In the genomic region with DNA sequence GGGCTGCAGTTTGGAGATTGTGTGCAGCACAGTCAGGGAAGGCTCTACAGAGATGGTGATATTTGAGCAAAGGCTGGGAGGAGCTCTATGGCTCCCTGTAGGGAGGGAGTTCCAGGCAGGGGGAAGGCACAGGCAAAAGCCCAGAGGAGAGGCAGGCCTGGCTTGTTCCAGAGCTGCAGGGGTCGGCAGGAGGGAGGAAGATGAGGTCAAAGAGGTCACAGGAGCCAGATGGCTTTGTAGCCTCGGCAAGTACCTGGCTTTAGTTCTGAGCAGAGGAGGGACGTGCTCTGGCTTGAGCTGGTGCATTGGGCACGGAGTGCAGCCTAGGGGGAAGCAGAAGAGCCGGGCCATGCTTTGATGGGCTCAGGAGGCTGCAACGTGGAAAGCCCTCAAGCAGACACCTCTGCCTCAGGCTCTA, we compare ENCODE assay signal across 23 cellular contexts.
DNase-seq lines count a peak whose midpoint lies in the region; ATAC-seq, FAIRE-seq and TF ChIP-seq lines count a peak whose summit lies in the region.
"Had no signal": no experiment of that assay in that cellular context is flagged by ENCODE, and none has a peak within 500 bp of the region (broad histone marks: within the 10 kb centered on the region; RNA-seq: fewer than 3 reads in every experiment).

No MANE protein-coding gene starts in this region.

- H2AFZ ChIP-seq in SK-N-SH (ENCODE audit: low read depth) = no peak overlapping the region
- no peak overlapping the region for H2AFZ ChIP-seq in H1 (ENCODE audit: low read length)

- H3K9ac ChIP-seq in SK-N-SH (no peak overlapping the region), H1 (replicated peaks in 1 of 4; ENCODE audit: extremely low read depth in 1 of 4, low read depth in 3 of 4, low read length in 3 of 4) (no peak overlapping the region)

- TF ChIP-seq RAD21 in SK-N-SH (IDR thresholded peaks at IDR 0.05; ENCODE audit: low read length) (no peak), H1 (IDR thresholded peaks at IDR 0.05 in 1 of 2, conservative IDR thresholded peaks at IDR 0.05 in 1 of 2; ENCODE audit: low read depth in 2 of 2, low read length in 2 of 2) (0 out of 4 replicates have a peak, but pooled peaks have one; percentile 14 to 22)

- H2BK20ac ChIP-seq in H1 (ENCODE audit: low read length) = peak overlapping the region; percentile 83

- peaks cover 30% of the 10 kb centered on the region for H3K4me1 Mint-ChIP-seq in neural crest cell

- no peaks in the 10 kb centered on the region for H3K27me3 Mint-ChIP-seq in neural crest cell (ENCODE audit: low read depth)
- H3K27me3 Mint-ChIP-seq: activated B cell treated with CpG ODN at 0.5 μM for 24 hours had no signal

- H3K18ac ChIP-seq in H1 (ENCODE audit: extremely low read depth, low read length) = no peak overlapping the region

- no peaks in the 10 kb centered on the region for H3K27me3 ChIP-seq in SK-N-SH (ENCODE audit: insufficient read depth)
- H3K27me3 ChIP-seq in H1 (replicated peaks in 1 of 4; ENCODE audit: control insufficient read depth in 3 of 4, extremely low read depth in 1 of 4, insufficient read depth in 3 of 4, low read length in 3 of 4) = 0 out of 7 replicates have a peak, but pooled peaks cover 0 to 2% (median 0%) of the 10 kb centered on the region in 4 experiments
- no peaks in the 10 kb centered on the region for H3K27me3 ChIP-seq in adrenal gland
- no peaks in the 10 kb centered on the region for H3K27me3 ChIP-seq in BE2C
- H3K27me3 ChIP-seq: ascending aorta, gastrocnemius medialis had no signal

- no peak overlapping the region for H3K4ac ChIP-seq in H1 (replicated peaks; ENCODE audit: insufficient read length, low read depth, low read length)

- H3K79me2 ChIP-seq in SK-N-SH (ENCODE audit: insufficient read depth) (no peaks in the 10 kb centered on the region), H1 (ENCODE audit: control insufficient read depth in 1 of 2, insufficient read depth in 2 of 2, low read length in 2 of 2) (no peaks in the 10 kb centered on the region)

- H3K27ac Mint-ChIP-seq in neural crest cell (ENCODE audit: unreplicated experiment) = no peak overlapping the region
- H3K27ac Mint-ChIP-seq: activated B cell treated with CpG ODN at 0.5 μM for 24 hours, mesothelial cell of epicardium had no signal

- no peaks in the 10 kb centered on the region for H3K9me3 ChIP-seq in SK-N-SH
- no peaks in the 10 kb centered on the region for H3K9me3 ChIP-seq in H1 (ENCODE audit: insufficient read depth in 2 of 2, low read depth in 1 of 2, low read length in 1 of 2)
- H3K9me3 ChIP-seq in adrenal gland (replicated peaks in 1 of 3) = no peaks in the 10 kb centered on the region
- no peaks in the 10 kb centered on the region for H3K9me3 ChIP-seq in BE2C
- H3K9me3 ChIP-seq: ascending aorta, gastrocnemius medialis, HAP-1 had no signal

- H3K36me3 ChIP-seq in SK-N-SH (replicated peaks in 1 of 2; ENCODE audit: control insufficient read depth in 1 of 2, insufficient read depth in 2 of 2, low read length in 1 of 2) (no peaks in the 10 kb centered on the region), H1 (ENCODE audit: control insufficient read depth in 2 of 4, insufficient read depth in 4 of 4, low read length in 3 of 4) (no peaks in the 10 kb centered on the region), adrenal gland (replicated peaks in 1 of 2) (no peaks in the 10 kb centered on the region), BE2C (no peaks in the 10 kb centered on the region)
- H3K36me3 ChIP-seq: ascending aorta, gastrocnemius medialis, HAP-1 had no signal

- H3K27ac ChIP-seq in SK-N-SH (ENCODE audit: low read depth in 2 of 2, low read length in 1 of 2) (no peak overlapping the region), H1 (ENCODE audit: low read depth, low read length) (0 out of 2 replicates have a peak overlapping the region, but pooled peaks have one; percentile 36), adrenal gland (no peak overlapping the region)
- H3K27ac ChIP-seq: ascending aorta, coronary artery had no signal

- POLR2A ChIA-PET in SK-N-SH (lab: Yijun Ruan, JAX) = no interaction called here
- POLR2A ChIA-PET in H1 (lab: Charles Lee; ENCODE audit: partially characterized antibody) = interaction anchor here (1.0 to 1.2 kb wide), 2 partner anchors 9 to 210 kb away, joined by 3 to 4 read pairs; a partner anchor contains a TSS

- H3K23ac ChIP-seq in H1 (ENCODE audit: insufficient read length) = no peak overlapping the region

- H2BK12ac ChIP-seq in H1 (ENCODE audit: low read depth, low read length) = peak overlapping the region; percentile 62; the same call in 1 of the 2 replicates

- no peak overlapping the region for H4K5ac ChIP-seq in H1 (ENCODE audit: insufficient read length, low read depth, low read length)

- no peak overlapping the region for H3K14ac ChIP-seq in H1 (ENCODE audit: insufficient read length)

- H3K4me2 ChIP-seq in SK-N-SH (no peak overlapping the region), H1 (ENCODE audit: insufficient read depth in 1 of 2, low read depth in 2 of 2, low read length in 2 of 2) (peak overlapping the region; percentile 4 to 32; a peak in 2 of 4 replicates)

- H3K56ac ChIP-seq in H1 (replicated peaks; ENCODE audit: insufficient read length, low read depth, low read length) = no peak overlapping the region

- no peaks in the 10 kb centered on the region for H3K9me3 Mint-ChIP-seq in neural crest cell
- H3K9me3 Mint-ChIP-seq: activated B cell treated with CpG ODN at 0.5 μM for 24 hours, mesothelial cell of epicardium had no signal

- CTCF ChIA-PET in SK-N-SH (lab: Yijun Ruan, JAX) (interaction anchor here (0.9 to 1.0 kb wide), 2 partner anchors 9 to 54 kb away, joined by 3 read pairs; no protein-coding TSS in a partner anchor), H1 (lab: Charles Lee; ENCODE audit: partially characterized antibody) (interaction anchor here (1.1 to 1.3 kb wide), 4 partner anchors 9 to 61 kb away, joined by 3 read pairs; no protein-coding TSS in a partner anchor)

- TF ChIP-seq EP300 in SK-N-SH (IDR thresholded peaks at IDR 0.05; ENCODE audit: borderline replicate concordance in 1 of 2, low read depth in 1 of 2, low read length in 1 of 2) (no peak), H1 (IDR thresholded peaks at IDR 0.05; ENCODE audit: borderline replicate concordance in 1 of 2, low read depth in 2 of 2, low read length in 2 of 2) (peak in 1 of 2 experiments; percentile 49; a peak in 1 of 3 replicates)

- no peak overlapping the region for H2AK5ac ChIP-seq in H1 (ENCODE audit: low read depth, low read length)

- H2BK5ac ChIP-seq in H1 (ENCODE audit: low read depth, low read length) = peak overlapping the region; percentile 54; the same call in 1 of the 2 replicates

- TF ChIP-seq CTCF in SK-N-SH (IDR thresholded peaks at IDR 0.05) (no peak), H1 (IDR thresholded peaks at IDR 0.05; ENCODE audit: control extremely low read depth in 1 of 3, insufficient read depth in 1 of 3, low read depth in 1 of 3, low read length in 3 of 3) (no peak), neural crest cell (conservative IDR thresholded peaks at IDR 0.05) (no peak), adrenal gland (IDR thresholded peaks at IDR 0.05) (no peak), BE2C (IDR thresholded peaks at IDR 0.05; ENCODE audit: low read depth, low read length) (no peak)

- peak overlapping the region; percentile 7 for H3K4me3 Mint-ChIP-seq in neural crest cell
- H3K4me3 Mint-ChIP-seq: activated B cell treated with CpG ODN at 0.5 μM for 24 hours, mesothelial cell of epicardium had no signal

- no peaks in the 10 kb centered on the region for H3K23me2 ChIP-seq in H1 (ENCODE audit: low read depth, low read length)

- DNase-seq in SK-N-SH (peak; percentile 52), NCI-H146 treated with DMSO at 0.1 percent for 48 hours (lab: John Stamatoyannopoulos, UW; ENCODE audit: unreplicated experiment) (peak; percentile 84), H1 (ENCODE audit: low read depth in 1 of 2, low spot score in 2 of 2) (peak in 1 of 2 experiments; percentile 63), neural crest cell (ENCODE audit: low read depth, low spot score) (no peak), AG20443 (ENCODE audit: low spot score) (no peak), adrenal gland (no peak), BE2C (no peak)
- DNase-seq: ACHN; activated B cell treated with CpG ODN at 0.5 μM for 24 hours; activated gamma-delta T cell treated with Interleukin-2 at 50 U/mL for 16 hours; gastrocnemius medialis; NCI-H1436 treated with DMSO at 0.1 percent for 48 hours; NCI-H524 treated with DMSO at 0.1 percent for 48 hours; occipital lobe; stimulated activated CD4-positive, alpha-beta T cell treated with anti-CD3 and anti-CD28 coated beads, Interleukin-1b, Interleukin-23, amount 100 ng/mL, for 48 hours had no signal

- 65% methylated on average over 5 of the region's 6 CpGs for WGBS in SK-N-SH (ENCODE audit: low lambda C conversion rate)
- 24% methylated on average over 6 of the region's 6 CpGs; no CpG with 5 or more reads in 1 of the 2 experiments for WGBS in H1 (ENCODE audit: extremely low coverage in 1 of 2, insufficient coverage in 1 of 2, insufficient read length in 1 of 2, insufficient replicate concordance in 2 of 2, low coverage in 1 of 2, low lambda C conversion rate in 2 of 2, missing lambda C conversion rate in 1 of 2), 2 experiments
- WGBS in adrenal gland, 4 donors = 73 to 86% (median 79%) methylated on average over 5 to 6 of the region's 6 CpGs

- intact Hi-C loops in adrenal gland (cut with DNase I) = no loop called here

- H3K4me3 ChIP-seq in SK-N-SH (ENCODE audit: low read depth in 2 of 2, low read length in 1 of 2) = no peak overlapping the region
- no peak overlapping the region; a peak in 1 of 8 replicates for H3K4me3 ChIP-seq in H1 (ENCODE audit: extremely low read depth in 1 of 4, insufficient read depth in 2 of 4, low read depth in 3 of 4, low read length in 4 of 4)
- no peak overlapping the region for H3K4me3 ChIP-seq in adrenal gland
- H3K4me3 ChIP-seq in BE2C (ENCODE audit: low read depth, low read length) = no peak overlapping the region
- H3K4me3 ChIP-seq: ascending aorta, coronary artery, gastrocnemius medialis, HAP-1 had no signal

- no peaks in the 10 kb centered on the region for H3K36me3 Mint-ChIP-seq in neural crest cell (ENCODE audit: low read depth)
- H3K36me3 Mint-ChIP-seq: mesothelial cell of epicardium had no signal

- H2BK15ac ChIP-seq in H1 (ENCODE audit: low read length) = no peak overlapping the region

- no peak for ATAC-seq in SK-N-SH treated with all-trans-retinoic acid at 6 μM for 48 hours
- ATAC-seq: gastrocnemius medialis, sciatic nerve had no signal

- H2BK120ac ChIP-seq in H1 (replicated peaks; ENCODE audit: low read depth, low read length) = no peak overlapping the region

- no peaks in the 10 kb centered on the region for H3K9me2 ChIP-seq in SK-N-SH

- H4K20me1 ChIP-seq in SK-N-SH (ENCODE audit: insufficient read depth) (no peaks in the 10 kb centered on the region), H1 (replicated peaks in 1 of 2; ENCODE audit: control insufficient read depth in 1 of 2, insufficient read depth in 2 of 2, low read length in 2 of 2) (no peaks in the 10 kb centered on the region)

- peaks cover 12 to 17% of the 10 kb centered on the region in 2 experiments; a peak in 2 of 4 replicates for H3K4me1 ChIP-seq in SK-N-SH (ENCODE audit: control insufficient read depth in 1 of 2, insufficient read depth in 2 of 2, low read depth in 1 of 2, low read length in 1 of 2)
- peaks cover 11 to 31% (median 23%) of the 10 kb centered on the region in 4 experiments for H3K4me1 ChIP-seq in H1 (replicated peaks in 1 of 4; ENCODE audit: control insufficient read depth in 3 of 4, insufficient read depth in 4 of 4, low read length in 3 of 4)
- peaks cover 16 to 25% of the 10 kb centered on the region in 2 donors for H3K4me1 ChIP-seq in adrenal gland (replicated peaks in 1 of 2)
- peaks cover 10% of the 10 kb centered on the region for H3K4me1 ChIP-seq in BE2C
- H3K4me1 ChIP-seq: HAP-1 had no signal

- peaks cover 15% of the 10 kb centered on the region for H3F3A ChIP-seq in SK-N-SH (replicated peaks; ENCODE audit: insufficient read depth)

- no peaks in the 10 kb centered on the region for H3K79me1 ChIP-seq in H1 (ENCODE audit: low read depth, low read length)

- peak; percentile 36 for FAIRE-seq in H1 (lab: Jason Lieb, UNC)
- FAIRE-seq: GM12891, RCC 7860 had no signal

- TF ChIP-seq POLR2A in H1 (IDR thresholded peaks at IDR 0.05; ENCODE audit: control extremely low read depth in 1 of 2, low read depth in 2 of 2, low read length in 2 of 2) = no peak
- no peak for TF ChIP-seq POLR2A in adrenal gland (IDR thresholded peaks at IDR 0.05)

- no peak overlapping the region for H4K91ac ChIP-seq in H1 (replicated peaks; ENCODE audit: insufficient read length, low read length)

- H4K8ac ChIP-seq in H1 (ENCODE audit: extremely low read depth, insufficient read depth, low read length) = peak overlapping the region; percentile 58; the same call in 1 of the 2 replicates

Comparison
In these comparisons a context has a peak if more than half of its experiments do, and no peak if none do; other contexts are left out.
1. DNase-seq: peak in SK-N-SH (single experiment) and NCI-H146 treated with DMSO at 0.1 percent for 48 hours (single experiment); none in neural crest cell (single experiment), AG20443 (single experiment), adrenal gland (0 of 7) and BE2C (single experiment).